Comparison of ENCODE assay signal across 10 cellular contexts in the genomic region with DNA sequence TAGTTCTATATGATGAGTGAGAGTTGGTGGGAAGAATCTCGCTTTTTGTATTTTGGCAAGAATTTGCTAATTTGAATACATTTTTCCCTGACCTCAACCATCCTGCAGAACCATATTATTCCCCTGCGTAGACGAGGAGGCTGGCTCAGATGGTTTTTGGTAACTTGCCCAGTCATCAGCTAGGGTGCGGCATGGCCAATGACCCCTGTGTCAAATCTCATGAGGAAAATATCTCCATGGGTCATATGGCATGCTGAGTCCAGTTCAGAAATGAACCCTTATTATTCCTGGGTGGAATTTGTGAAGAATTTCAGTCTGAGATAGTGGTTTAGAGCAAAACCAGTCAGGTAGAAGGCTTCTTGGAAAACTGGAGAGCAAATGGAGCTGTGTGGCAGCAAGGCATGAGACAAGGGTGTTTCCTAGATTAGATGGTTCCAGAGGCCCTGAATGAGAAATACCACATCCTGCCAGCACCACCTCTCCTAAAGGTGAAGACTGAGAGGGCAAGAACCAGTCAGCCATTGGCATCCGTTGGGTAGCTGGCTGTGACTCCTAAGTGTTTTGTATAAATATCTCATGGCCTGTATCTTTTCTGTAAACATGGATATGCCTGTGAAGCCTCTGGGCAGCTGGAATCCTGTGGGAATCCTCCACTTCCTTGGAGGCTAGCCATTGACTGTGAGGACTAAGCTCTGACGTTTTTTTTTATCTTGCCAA. TPM values are rescaled to one million over a fixed set of nuclear protein-coding genes. Genes with fewer than 3 reads are reported as not detected.
A peak's percentile ranks its signal among the peaks of the same experiment; 100 is the strongest.
DNase-seq lines count a peak whose midpoint lies in the region; ATAC-seq, FAIRE-seq and TF ChIP-seq lines count a peak whose summit lies in the region.
"Had no signal": no experiment of that assay in that cellular context is flagged by ENCODE, and none has a peak within 500 bp of the region (broad histone marks: within the 10 kb centered on the region; RNA-seq: fewer than 3 reads in every experiment).

No MANE protein-coding gene starts in this region.

- TF ChIP-seq POLR2A in A549 (IDR thresholded peaks at IDR 0.05; ENCODE audit: low read length): no peak

- no peak for FAIRE-seq in A549 (lab: Jason Lieb, UNC)

- no peaks in the 10 kb centered on the region for H3K9me3 ChIP-seq in A549
- H3K9me3 ChIP-seq in lower lobe of right lung: no peaks in the 10 kb centered on the region
- H3K9me3 ChIP-seq: Peyer's patch had no signal

- no peaks in the 10 kb centered on the region for H3K36me3 ChIP-seq in lower lobe of right lung
- H3K36me3 ChIP-seq: Peyer's patch had no signal

- POLR2A ChIA-PET in A549 (lab: Yijun Ruan, JAX): interaction anchor here (0.7 kb wide), 1 partner anchor 483 kb away, joined by 4 read pairs; no protein-coding TSS in a partner anchor

- no peaks in the 10 kb centered on the region for H3K27me3 ChIP-seq in lower lobe of right lung (ENCODE audit: low read depth)
- H3K27me3 ChIP-seq: Peyer's patch had no signal

- TF ChIP-seq CTCF in A549 (IDR thresholded peaks at IDR 0.05) (no peak), lower lobe of right lung (IDR thresholded peaks at IDR 0.05) (no peak)

- TF ChIP-seq RAD21 in A549 (conservative IDR thresholded peaks at IDR 0.05 in 1 of 2, IDR thresholded peaks at IDR 0.05 in 1 of 2): no peak

- intact Hi-C loops in lower lobe of right lung (cut with DNase I): no loop called here

- H3K4me2 ChIP-seq in A549: peak overlapping the region; percentile 20; the same call in 1 of the 3 replicates

- H3K36me3 Mint-ChIP-seq in activated naive CD8-positive, alpha-beta T cell: peaks cover 3% of the 10 kb centered on the region

- peaks cover 58% of the 10 kb centered on the region for H3K4me1 Mint-ChIP-seq in activated naive CD8-positive, alpha-beta T cell (ENCODE audit: low read depth)

- ATAC-seq in A549: no peak
- no peak for ATAC-seq in GM21515 (IDR thresholded peaks at IDR 0.05; ENCODE audit: unreplicated experiment)
- ATAC-seq in lower lobe of right lung: no peak
- no peak for ATAC-seq in HG03520 (IDR thresholded peaks at IDR 0.05; ENCODE audit: unreplicated experiment)

- H3K9me3 Mint-ChIP-seq in activated naive CD8-positive, alpha-beta T cell (ENCODE audit: low read depth): no peaks in the 10 kb centered on the region

- TF ChIP-seq EP300 in A549 (IDR thresholded peaks at IDR 0.05): no peak

- 79% methylated on average over 6 of the region's 6 CpGs for WGBS in A549 (ENCODE audit: missing lambda C conversion rate)

- H3K27ac ChIP-seq in A549 (peak overlapping the region; percentile 93 to 96; a peak in 5 of 6 replicates), lower lobe of right lung (no peak overlapping the region)

- H3K4me1 ChIP-seq in A549: peaks cover 56% of the 10 kb centered on the region
- H3K4me1 ChIP-seq in lower lobe of right lung: peaks cover 39% of the 10 kb centered on the region

- no peak overlapping the region for H3K4me3 ChIP-seq in A549
- no peak overlapping the region for H3K4me3 ChIP-seq in lower lobe of right lung
- H3K4me3 ChIP-seq: Peyer's patch had no signal

- peak overlapping the region; percentile 58 for H3K4me3 Mint-ChIP-seq in activated naive CD8-positive, alpha-beta T cell

- H3K27me3 Mint-ChIP-seq in activated naive CD8-positive, alpha-beta T cell: no peaks in the 10 kb centered on the region

- peak overlapping the region; percentile 58 for H3K27ac Mint-ChIP-seq in activated naive CD8-positive, alpha-beta T cell

- DNase-seq in A549 (ENCODE audit: low read depth in 1 of 2, low spot score in 1 of 2): no peak
- peak; percentile 75 for DNase-seq in HCEC 1CT
- peak; percentile 42 for DNase-seq in iris pigment epithelial cell (ENCODE audit: low read depth)
- DNase-seq in lower lobe of right lung: no peak
- no peak for DNase-seq in iPS-NIHi11 (ENCODE audit: low spot score)
- DNase-seq: NCI-H1436 had no signal

- CTCF ChIA-PET in A549 (lab: Yijun Ruan, JAX): interaction anchor here (0.7 to 15.8 kb wide), 4 partner anchors 23 to 92 kb away, joined by 3 to 177 read pairs (median 7); no protein-coding TSS in a partner anchor

TF ChIP-seq in A549, 52 proteins besides CTCF, POLR2A, EP300 and RAD21:
- TF ChIP-seq MAZ (IDR thresholded peaks at IDR 0.05; ENCODE audit: borderline replicate concordance, low read depth, low read length) (no peak), SREBF2 (IDR thresholded peaks at IDR 0.05) (no peak), JUNB (IDR thresholded peaks at IDR 0.05) (no peak), GATA3 (IDR thresholded peaks at IDR 0.05; ENCODE audit: borderline replicate concordance) (no peak), EHMT2 (IDR thresholded peaks at IDR 0.05; ENCODE audit: low read depth) (no peak), FOSL2 (IDR thresholded peaks at IDR 0.05) (no peak), FOSL2 (CRISPR knock-in tag; IDR thresholded peaks at IDR 0.05) (no peak), SMC3 (IDR thresholded peaks at IDR 0.05) (no peak), RCOR1 (IDR thresholded peaks at IDR 0.05; ENCODE audit: low read depth, low read length) (no peak), ZFP36 (IDR thresholded peaks at IDR 0.05; ENCODE audit: borderline replicate concordance, partially characterized antibody) (no peak), CHD4 (IDR thresholded peaks at IDR 0.05; ENCODE audit: borderline replicate concordance) (no peak), CHD2 (IDR thresholded peaks at IDR 0.05; ENCODE audit: low read length, partially characterized antibody) (no peak), NPAS2 (CRISPR knock-in tag; IDR thresholded peaks at IDR 0.05; ENCODE audit: borderline replicate concordance) (no peak), HOXB13 (CRISPR knock-in tag; IDR thresholded peaks at IDR 0.05; ENCODE audit: low read depth) (no peak)
- TF ChIP-seq, protein P1, sequence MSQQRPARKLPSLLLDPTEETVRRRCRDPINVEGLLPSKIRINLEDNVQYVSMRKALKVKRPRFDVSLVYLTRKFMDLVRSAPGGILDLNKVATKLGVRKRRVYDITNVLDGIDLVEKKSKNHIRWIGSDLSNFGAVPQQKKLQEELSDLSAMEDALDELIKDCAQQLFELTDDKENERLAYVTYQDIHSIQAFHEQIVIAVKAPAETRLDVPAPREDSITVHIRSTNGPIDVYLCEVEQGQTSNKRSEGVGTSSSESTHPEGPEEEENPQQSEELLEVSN (IDR thresholded peaks at IDR 0.05; ENCODE audit: borderline replicate concordance, low read depth): no peak
TF ChIP-seq in A549: peak in this region for 0.

RNA-seq across cellular contexts. Expression of gene UPP1, which starts 5.8 kb away (rescaled TPM):
- polyA plus RNA-seq in A549 (2011; rRNA removed) (46.6 and 55.7 TPM in 2 replicates), A549 (2017; fragmentation: RNase III; extraction: RNeasy Plus Mini Kit Qiagen cat#74134 plus additional on column Dnase treatment) (32.2 to 38.1 TPM (median 38.1 TPM) in 3 replicates)
- 78.9 and 80.8 TPM in 2 replicates for polyA plus RNA-seq in A549 (2012; cell fraction: cytosol; rRNA removed)
- 124 and 130 TPM in 2 replicates for polyA plus RNA-seq in A549 (2012; cell fraction: nucleus; rRNA removed)
- 30.7 and 32.5 TPM in 2 replicates for polyA minus RNA-seq in A549 (2011; rRNA and poly(A)+ RNA removed)
- 61.0 TPM for total RNA-seq in lower lobe of right lung

RNA-seq across cellular contexts. Expression of gene C7orf57, which starts 47.9 kb away (rescaled TPM):
- 0.05 TPM in 1 of 2 replicates, not detected in the other for polyA plus RNA-seq in A549 (2011; rRNA removed)
- 0.01 and 0.05 TPM in 2 replicates for polyA plus RNA-seq in A549 (2012; cell fraction: cytosol; rRNA removed)
- 0.02 and 0.10 TPM in 2 replicates for polyA plus RNA-seq in A549 (2012; cell fraction: nucleus; rRNA removed)
- polyA plus RNA-seq in A549 (2017; fragmentation: RNase III; extraction: RNeasy Plus Mini Kit Qiagen cat#74134 plus additional on column Dnase treatment): 0.04 to 0.09 TPM (median 0.04 TPM) in 3 replicates
- 0.49 TPM in 1 of 2 replicates, not detected in the other for polyA minus RNA-seq in A549 (2011; rRNA and poly(A)+ RNA removed)
- total RNA-seq in lower lobe of right lung: 1.6 TPM
- total RNA-seq: Peyer's patch had no signal

RNA-seq across cellular contexts. Expression of gene SUN3, which starts 54.4 kb away (rescaled TPM):
- polyA plus RNA-seq in A549 (2011; rRNA removed) (not detected in 2 replicates), A549 (2017; fragmentation: RNase III; extraction: RNeasy Plus Mini Kit Qiagen cat#74134 plus additional on column Dnase treatment) (not detected in 3 replicates)
- polyA plus RNA-seq in A549 (2012; cell fraction: cytosol; rRNA removed): not detected in 2 replicates
- not detected in 2 replicates for polyA plus RNA-seq in A549 (2012; cell fraction: nucleus; rRNA removed)
- not detected in 2 replicates for polyA minus RNA-seq in A549 (2011; rRNA and poly(A)+ RNA removed)
- not detected for total RNA-seq in lower lobe of right lung
- total RNA-seq: Peyer's patch had no signal

Comparison
In these comparisons a context has a peak if more than half of its experiments do, and no peak if none do; other contexts are left out.
1. DNase-seq: peak in HCEC 1CT (single experiment) and iris pigment epithelial cell (single experiment); none in A549 (0 of 2), lower lobe of right lung (single experiment) and iPS-NIHi11 (single experiment).